In genomic region chr2:10109311-10109710, GRCh38 we compare ENCODE assay signal across 23 cellular contexts. TPM values are rescaled to one million over a fixed set of nuclear protein-coding genes. Genes with fewer than 3 reads are reported as not detected.
DNase-seq lines count a peak whose midpoint lies in the region; TF ChIP-seq lines count a peak whose summit lies in the region.
"Had no signal": no experiment of that assay in that cellular context is flagged by ENCODE, and none has a peak within 500 bp of the region (broad histone marks: within the 10 kb centered on the region; RNA-seq: fewer than 3 reads in every experiment).

No MANE protein-coding gene starts in this region.

- no peak overlapping the region for H2BK5ac ChIP-seq in trophoblast cell (ENCODE audit: low read depth, low read length, poor library complexity)

- peak; percentile 8 for DNase-seq in NCI-H226
- DNase-seq in SK-N-MC (ENCODE audit: low read depth, low spot score), result no peak
- DNase-seq in fibroblast of pulmonary artery (ENCODE audit: low read depth), result peak; percentile 6
- DNase-seq in trophoblast cell, result peak; percentile 69 to 87
- DNase-seq in progenitor cell of endocrine pancreas (ENCODE audit: low spot score, unreplicated experiment), result no peak
- no peak for DNase-seq in activated CD4-positive, alpha-beta T cell treated with anti-CD3 and anti-CD28 coated beads for 4 hours
- no peak for DNase-seq in esophagus squamous epithelium (lab: John Stamatoyannopoulos, UW)
- DNase-seq: BE2C, COR-L47, DMS79 treated with DMSO at 0.1 percent for 48 hours, NCI-H1092 treated with DMSO at 0.1 percent for 48 hours, NCI-H1436 treated with DMSO at 0.1 percent for 48 hours, NCI-H1930, NCI-H2227 treated with DMSO at 0.1 percent for 48 hours, NCI-H510A treated with DMSO at 0.1 percent for 48 hours, NCI-H748 treated with DMSO at 0.1 percent for 48 hours, Peyer's patch, SJCRH30 had no signal

- H3K36me3 ChIP-seq in SK-N-MC (ENCODE audit: insufficient read depth, low read length) (no peaks in the 10 kb centered on the region), trophoblast cell (ENCODE audit: control insufficient read depth in 1 of 2, insufficient read depth in 2 of 2, low read length in 2 of 2) (no peaks in the 10 kb centered on the region), esophagus squamous epithelium (no peaks in the 10 kb centered on the region)
- H3K36me3 ChIP-seq: BE2C, Peyer's patch, SJCRH30 had no signal

- intact Hi-C loops in esophagus squamous epithelium (cut with DNase I), result no loop called here

- no peak overlapping the region for H4K91ac ChIP-seq in trophoblast cell (ENCODE audit: low read depth, low read length)

- no peaks in the 10 kb centered on the region for H3K4me1 ChIP-seq in trophoblast cell (ENCODE audit: control insufficient read depth in 1 of 2, insufficient read depth in 2 of 2, low read length in 2 of 2)
- no peaks in the 10 kb centered on the region for H3K4me1 ChIP-seq in esophagus squamous epithelium
- H3K4me1 ChIP-seq: BE2C, Peyer's patch had no signal

- no peaks in the 10 kb centered on the region for H3K79me2 ChIP-seq in trophoblast cell (ENCODE audit: control insufficient read depth, insufficient read depth, low read length, poor library complexity)

- H3K9ac ChIP-seq in SK-N-MC (ENCODE audit: insufficient read length), result peak overlapping the region; percentile 20
- H3K9ac ChIP-seq in trophoblast cell (ENCODE audit: low read length), result no peak overlapping the region

- H2BK120ac ChIP-seq in trophoblast cell (ENCODE audit: insufficient read depth, low read length, poor library complexity), result no peak overlapping the region

- H3K36me3 Mint-ChIP-seq in progenitor cell of endocrine pancreas (ENCODE audit: insufficient read depth), result peaks cover 5% of the 10 kb centered on the region

- H2AFZ ChIP-seq in trophoblast cell (ENCODE audit: insufficient read depth, low read length, poor library complexity), result no peak overlapping the region

- H3K27me3 ChIP-seq in trophoblast cell (ENCODE audit: insufficient read depth, low read length) (no peaks in the 10 kb centered on the region), esophagus squamous epithelium (no peaks in the 10 kb centered on the region)
- H3K27me3 ChIP-seq: BE2C, Peyer's patch, SJCRH30 had no signal

- H4K8ac ChIP-seq in trophoblast cell (ENCODE audit: low read depth, low read length), result no peak overlapping the region

- H3K23ac ChIP-seq in trophoblast cell (ENCODE audit: low read length), result no peak overlapping the region

- H3K27ac Mint-ChIP-seq in progenitor cell of endocrine pancreas, result no peak overlapping the region

- no peak overlapping the region for H3K27ac ChIP-seq in SK-N-MC
- H3K27ac ChIP-seq in trophoblast cell (ENCODE audit: low read depth, low read length), result no peak overlapping the region
- H3K27ac ChIP-seq in esophagus squamous epithelium, result no peak overlapping the region
- H3K27ac ChIP-seq: HL-60, Peyer's patch, SJCRH30 had no signal

- H3K9me3 ChIP-seq in SK-N-MC (ENCODE audit: low read depth, low read length), result no peaks in the 10 kb centered on the region
- H3K9me3 ChIP-seq in trophoblast cell (ENCODE audit: insufficient read depth, low read depth, low read length), result no peaks in the 10 kb centered on the region
- H3K9me3 ChIP-seq in esophagus squamous epithelium, result no peaks in the 10 kb centered on the region
- H3K9me3 ChIP-seq: BE2C, Peyer's patch, SJCRH30 had no signal

- H3K9me3 Mint-ChIP-seq in progenitor cell of endocrine pancreas (ENCODE audit: low read depth), result peaks cover 9% of the 10 kb centered on the region

- no peak for TF ChIP-seq CTCF in fibroblast of pulmonary artery (IDR thresholded peaks at IDR 0.05; ENCODE audit: low read length, missing control alignments)
- no peak for TF ChIP-seq CTCF in progenitor cell of endocrine pancreas (IDR thresholded peaks at IDR 0.05; ENCODE audit: unreplicated experiment)
- no peak for TF ChIP-seq CTCF in esophagus squamous epithelium (IDR thresholded peaks at IDR 0.05)

- H3K14ac ChIP-seq in trophoblast cell (ENCODE audit: low read length), result no peak overlapping the region

- no peak overlapping the region for H2BK12ac ChIP-seq in trophoblast cell (ENCODE audit: low read length)

- H3K4me3 ChIP-seq in SK-N-MC (no peak overlapping the region), fibroblast of pulmonary artery (replicated peaks; ENCODE audit: low read depth, low read length) (no peak overlapping the region), trophoblast cell (ENCODE audit: low read depth, low read length) (no peak overlapping the region), esophagus squamous epithelium (no peak overlapping the region)
- H3K4me3 ChIP-seq: K562, Peyer's patch, SJCRH30 had no signal

- no peak overlapping the region for H3K4me3 Mint-ChIP-seq in progenitor cell of endocrine pancreas (ENCODE audit: low read depth)

- no peak for TF ChIP-seq POLR2A in esophagus squamous epithelium (IDR thresholded peaks at IDR 0.05)

- no peak overlapping the region for H3K18ac ChIP-seq in trophoblast cell (ENCODE audit: low read length)

- no peak overlapping the region for H4K12ac ChIP-seq in trophoblast cell (ENCODE audit: low read depth, low read length)

- H3K27me3 Mint-ChIP-seq in progenitor cell of endocrine pancreas, result no peaks in the 10 kb centered on the region

- no peak overlapping the region for H3K4me2 ChIP-seq in trophoblast cell (ENCODE audit: low read length)

- peaks cover 5% of the 10 kb centered on the region for H3K4me1 Mint-ChIP-seq in progenitor cell of endocrine pancreas (ENCODE audit: low read depth)

- H3K4ac ChIP-seq in trophoblast cell (ENCODE audit: low read depth, low read length), result no peak overlapping the region

- H2AK5ac ChIP-seq in trophoblast cell (ENCODE audit: low read length), result no peak overlapping the region

- no peaks in the 10 kb centered on the region for H3K79me1 ChIP-seq in trophoblast cell (ENCODE audit: low read length)

RNA-seq across cellular contexts. Expression of gene RRM2, which starts 13.2 kb away (rescaled TPM):
- 208 and 228 TPM in 2 replicates for polyA plus RNA-seq in trophoblast cell (2013)
- total RNA-seq in progenitor cell of endocrine pancreas (70.3 and 79.8 TPM in 2 replicates), esophagus squamous epithelium (10 to 100 TPM; 16.2 to 65.1 (median 41.7) TPM)

RNA-seq across cellular contexts. Expression of gene CYS1, which starts 29.1 kb away (rescaled TPM):
- polyA plus RNA-seq in trophoblast cell (2013), result 0.53 and 0.71 TPM in 2 replicates
- total RNA-seq in progenitor cell of endocrine pancreas (2.3 and 2.5 TPM in 2 replicates), esophagus squamous epithelium (1 to 10 TPM in 2 of 4 donors, under 1 TPM in 2; 0.09 to 2.5 (median 0.80) TPM)
- total RNA-seq: A673, HepG2, HT-29, SJCRH30 had no signal

Comparison
In these comparisons a context has a peak if more than half of its experiments do, and no peak if none do; other contexts are left out.
1. DNase-seq: peak in NCI-H226 (single experiment), fibroblast of pulmonary artery (single experiment) and trophoblast cell (2 of 2); none in SK-N-MC (single experiment), progenitor cell of endocrine pancreas (single experiment), activated CD4-positive, alpha-beta T cell treated with anti-CD3 and anti-CD28 coated beads for 4 hours (0 of 2) and esophagus squamous epithelium (single experiment).